ENCODE assay signal across 8 cellular contexts in genomic region chr12:88141425-88141773, GRCh38. TPM values are rescaled to one million over a fixed set of nuclear protein-coding genes. Genes with fewer than 3 reads are reported as not detected.
A peak's percentile ranks its signal among the peaks of the same experiment; 100 is the strongest.
DNase-seq lines count a peak whose midpoint lies in the region; ATAC-seq and TF ChIP-seq lines count a peak whose summit lies in the region.

No MANE protein-coding gene starts in this region.

- H3K27ac Mint-ChIP-seq in activated B cell treated with CpG ODN at 0.5 μM for 24 hours = peak overlapping the region; percentile 96
- peak overlapping the region; percentile 97 for H3K27ac Mint-ChIP-seq in stimulated activated naive B cell treated with anti-CD40 and anti-IgM and Interleukin-4, amounts not matched to agents 10 μg/mL and 1 μg/mL and 100 μg/mL, for 72 hours

- no peak for TF ChIP-seq CTCF in activated B cell treated with CpG ODN at 0.5 μM for 24 hours (IDR thresholded peaks at IDR 0.05)

- H3K4me3 ChIP-seq in iPS DF 6.9 (ENCODE audit: low read length) = peak overlapping the region; percentile 56; the same call in 1 of the 2 replicates

- H3K27me3 Mint-ChIP-seq in activated B cell treated with CpG ODN at 0.5 μM for 24 hours = no peaks in the 10 kb centered on the region
- H3K27me3 Mint-ChIP-seq in stimulated activated naive B cell treated with anti-CD40 and anti-IgM and Interleukin-4, amounts not matched to agents 10 μg/mL and 1 μg/mL and 100 μg/mL, for 72 hours = no peaks in the 10 kb centered on the region

- H3K36me3 ChIP-seq in iPS DF 6.9 (ENCODE audit: control insufficient read depth, insufficient read depth, low read length) = no peaks in the 10 kb centered on the region

- WGBS in iPS DF 6.9 (ENCODE audit: insufficient coverage, insufficient read length) = no CpG with 5 or more reads among the region's 13 CpGs

- H3K9me3 ChIP-seq in iPS DF 6.9 (ENCODE audit: control insufficient read depth, insufficient read depth, low read length) = no peaks in the 10 kb centered on the region

- H3K36me3 Mint-ChIP-seq in activated B cell treated with CpG ODN at 0.5 μM for 24 hours (ENCODE audit: low read depth) = peaks cover 37% of the 10 kb centered on the region
- peaks cover 14 to 27% of the 10 kb centered on the region in 2 donors for H3K36me3 Mint-ChIP-seq in stimulated activated naive B cell treated with anti-CD40 and anti-IgM and Interleukin-4, amounts not matched to agents 10 μg/mL and 1 μg/mL and 100 μg/mL, for 72 hours

- CTCF ChIA-PET in activated B cell treated with CpG ODN at 0.5 μM for 24 hours (lab: Charles Lee) = no interaction called here

- POLR2A ChIA-PET in activated B cell treated with CpG ODN at 0.5 μM for 24 hours (lab: Charles Lee) = interaction anchor here (0.8 to 2.3 kb wide), 4 partner anchors 9 to 1384 kb away, joined by 3 to 8 read pairs (median 5); partner anchors contain the start of gene POC1B

- intact Hi-C loops in activated B cell treated with CpG ODN at 0.5 μM for 24 hours (cut with micrococcal nuclease) = loop anchor here (1.0 to 5.0 kb wide), 3 partner anchors 15 to 1385 kb away; partner anchors contain the start of genes DUSP6 and POC1B

- ATAC-seq in HG02571 (IDR thresholded peaks at IDR 0.05; ENCODE audit: unreplicated experiment) (peak; percentile 0), activated B cell treated with CpG ODN at 0.5 μM for 24 hours (ENCODE audit: low read depth) (no peak), GM19463 (IDR thresholded peaks at IDR 0.05; ENCODE audit: unreplicated experiment) (no peak), HG03520 (IDR thresholded peaks at IDR 0.05; ENCODE audit: unreplicated experiment) (no peak)
- no peak for ATAC-seq in stimulated activated naive B cell treated with anti-CD40 and anti-IgM and Interleukin-4, amounts not matched to agents 10 μg/mL and 1 μg/mL and 100 μg/mL, for 72 hours (replicated peaks)

- H3K27ac ChIP-seq in iPS DF 6.9 (ENCODE audit: low read length) = no peak overlapping the region

- peak overlapping the region; percentile 98 for H3K4me3 Mint-ChIP-seq in activated B cell treated with CpG ODN at 0.5 μM for 24 hours
- peak overlapping the region; percentile 94 to 98 for H3K4me3 Mint-ChIP-seq in stimulated activated naive B cell treated with anti-CD40 and anti-IgM and Interleukin-4, amounts not matched to agents 10 μg/mL and 1 μg/mL and 100 μg/mL, for 72 hours

- no peaks in the 10 kb centered on the region; the same call in 1 of the 2 replicates for H3K4me1 ChIP-seq in iPS DF 6.9 (ENCODE audit: control insufficient read depth, insufficient read depth, low read length)

- DNase-seq in activated B cell treated with CpG ODN at 0.5 μM for 24 hours (no peak), iPS DF 6.9 (ENCODE audit: low read depth, low spot score) (no peak), NAMALWA (ENCODE audit: low spot score) (no peak), NCI-H1436 (lab: John Stamatoyannopoulos, UW) (no peak)
- no peak for DNase-seq in stimulated activated naive B cell treated with anti-CD40 and anti-IgM and Interleukin-4, amounts not matched to agents 10 μg/mL and 1 μg/mL and 100 μg/mL, for 72 hours

- peaks cover 30% of the 10 kb centered on the region for H3K4me1 Mint-ChIP-seq in activated B cell treated with CpG ODN at 0.5 μM for 24 hours
- H3K4me1 Mint-ChIP-seq in stimulated activated naive B cell treated with anti-CD40 and anti-IgM and Interleukin-4, amounts not matched to agents 10 μg/mL and 1 μg/mL and 100 μg/mL, for 72 hours = peaks cover 17 to 33% of the 10 kb centered on the region in 2 donors

- no peaks in the 10 kb centered on the region for H3K27me3 ChIP-seq in iPS DF 6.9 (ENCODE audit: control insufficient read depth, insufficient read depth, low read length)

- H3K9me3 Mint-ChIP-seq in activated B cell treated with CpG ODN at 0.5 μM for 24 hours = no peaks in the 10 kb centered on the region
- H3K9me3 Mint-ChIP-seq in stimulated activated naive B cell treated with anti-CD40 and anti-IgM and Interleukin-4, amounts not matched to agents 10 μg/mL and 1 μg/mL and 100 μg/mL, for 72 hours = no peaks in the 10 kb centered on the region

RNA-seq across cellular contexts. Expression of gene CEP290, which starts 0.5 kb away (rescaled TPM):
- total RNA-seq in activated B cell treated with CpG ODN at 0.5 μM for 24 hours = 13.7 and 15.0 TPM in 2 replicates

RNA-seq across cellular contexts. Expression of gene TMTC3, which starts 0.7 kb away (rescaled TPM):
- total RNA-seq in activated B cell treated with CpG ODN at 0.5 μM for 24 hours = 6.3 and 7.4 TPM in 2 replicates
